In genomic region chr13:110506396-110506795, GRCh38 we compare ENCODE assay signal across 18 cellular contexts. TPM values are rescaled to one million over a fixed set of nuclear protein-coding genes. Genes with fewer than 3 reads are reported as not detected.
A peak's percentile ranks its signal among the peaks of the same experiment; 100 is the strongest.
DNase-seq lines count a peak whose midpoint lies in the region; ATAC-seq, FAIRE-seq and TF ChIP-seq lines count a peak whose summit lies in the region.
"Had no signal": no experiment of that assay in that cellular context is flagged by ENCODE, and none has a peak within 500 bp of the region (broad histone marks: within the 10 kb centered on the region; RNA-seq: fewer than 3 reads in every experiment).

No MANE protein-coding gene starts in this region.

- H3K36me3 Mint-ChIP-seq in Caco-2 (ENCODE audit: insufficient read depth, unreplicated experiment), result peaks cover 47% of the 10 kb centered on the region
- peaks cover 38% of the 10 kb centered on the region for H3K36me3 Mint-ChIP-seq in WTC11
- H3K36me3 Mint-ChIP-seq: activated naive CD4-positive, alpha-beta T cell treated with anti-CD3 and anti-CD28 coated beads, Interleukin-2, amount 10 ng/mL, durations not matched to agents 7 days and 5 days; stimulated activated memory B cell treated with anti-CD40 and anti-IgM and Interleukin-4, amounts not matched to agents 10 μg/mL and 1 μg/mL and 100 μg/mL, for 72 hours had no signal

- peak overlapping the region; percentile 64 for H3K4me3 Mint-ChIP-seq in Caco-2 (ENCODE audit: unreplicated experiment)
- no peak overlapping the region for H3K4me3 Mint-ChIP-seq in WTC11
- H3K4me3 Mint-ChIP-seq: activated naive CD4-positive, alpha-beta T cell treated with anti-CD3 and anti-CD28 coated beads, Interleukin-2, amount 10 ng/mL, durations not matched to agents 7 days and 5 days; nephron; stimulated activated memory B cell treated with anti-CD40 and anti-IgM and Interleukin-4, amounts not matched to agents 10 μg/mL and 1 μg/mL and 100 μg/mL, for 72 hours had no signal

- H3K4me1 Mint-ChIP-seq in Caco-2 (ENCODE audit: low read depth, unreplicated experiment) (peaks cover 43% of the 10 kb centered on the region), WTC11 (peaks cover 5% of the 10 kb centered on the region; the same call in 1 of the 2 replicates)

- H3K79me2 ChIP-seq in HepG2 (ENCODE audit: insufficient read depth, low read length) (no peaks in the 10 kb centered on the region), GM23248 (ENCODE audit: insufficient read depth) (no peaks in the 10 kb centered on the region)

- BruUV-seq in Caco-2 (replicated peaks; lab: Mats Ljungman, UMichigan) (no TSS peak), HepG2 (replicated peaks; lab: Mats Ljungman, UMichigan) (no TSS peak)

- DNase-seq in Caco-2 (peak; percentile 86 to 91), WTC11 (ENCODE audit: low spot score) (no peak), HepG2 (ENCODE audit: low spot score) (no peak), small intestine (peak; percentile 39), GM23248 (no peak), T-helper 1 cell (no peak), hepatic stellate cell (ENCODE audit: low spot score) (no peak)
- no peak for DNase-seq in effector memory CD4-positive, alpha-beta T cell
- DNase-seq: activated CD4-positive, alpha-beta T cell treated with anti-CD3 and anti-CD28 coated beads, Interleukin-2, amount 50 U/mL, for 48 hours; activated naive CD4-positive, alpha-beta T cell treated with anti-CD3 and anti-CD28 coated beads, Interleukin-2, amount 10 ng/mL, durations not matched to agents 7 days and 5 days; activated T-cell treated with anti-CD3 and anti-CD28 coated beads, Interleukin-2, amount 50 U/mL, for 1 hour; cortex of kidney; HCEC 1CT; NCI-H1930; stimulated activated CD4-positive, alpha-beta T cell treated with anti-CD3 and anti-CD28 coated beads, Interleukin-15, amount 100 ng/mL, for 24 hours; SW 1271 had no signal

- H3K27ac ChIP-seq in HepG2 (ENCODE audit: extremely low read length, insufficient read depth, low read length) (no peak overlapping the region), small intestine (ENCODE audit: low read depth in 1 of 2, low read length in 1 of 2) (peak overlapping the region; percentile 91 to 95), GM23248 (no peak overlapping the region)
- no peak overlapping the region for H3K27ac ChIP-seq in effector memory CD4-positive, alpha-beta T cell (ENCODE audit: insufficient read depth, low read length, poor library complexity, severe bottlenecking)

- H4K20me1 ChIP-seq in HepG2 (ENCODE audit: insufficient read depth, low read length) (no peaks in the 10 kb centered on the region), GM23248 (ENCODE audit: insufficient read depth) (no peaks in the 10 kb centered on the region)

- WGBS in HepG2 (ENCODE audit: low lambda C conversion rate), result 75% methylated on average over 13 of the region's 18 CpGs
- 24 to 77% (median 29%) methylated on average over 18 of the region's 18 CpGs for WGBS in small intestine, 3 donors
- 85 to 87% methylated on average over 18 of the region's 18 CpGs for WGBS in GM23248 (ENCODE audit: low coverage in 1 of 2, low lambda C conversion rate in 2 of 2, missing lambda C conversion rate in 2 of 2), 2 experiments

- H3K9me3 Mint-ChIP-seq in Caco-2 (ENCODE audit: unreplicated experiment) (peaks cover 10% of the 10 kb centered on the region), WTC11 (no peaks in the 10 kb centered on the region)
- H3K9me3 Mint-ChIP-seq: activated naive CD4-positive, alpha-beta T cell treated with anti-CD3 and anti-CD28 coated beads, Interleukin-2, amount 10 ng/mL, durations not matched to agents 7 days and 5 days; nephron; stimulated activated memory B cell treated with anti-CD40 and anti-IgM and Interleukin-4, amounts not matched to agents 10 μg/mL and 1 μg/mL and 100 μg/mL, for 72 hours had no signal

- TF ChIP-seq EP300 in HepG2 (IDR thresholded peaks at IDR 0.05; ENCODE audit: low read depth in 2 of 2, low read length in 2 of 2) (no peak), HepG2 (CRISPR knock-in tag; IDR thresholded peaks at IDR 0.05; ENCODE audit: borderline replicate concordance) (no peak)

- H3K27ac Mint-ChIP-seq in Caco-2 (ENCODE audit: unreplicated experiment), result peak overlapping the region; percentile 97
- H3K27ac Mint-ChIP-seq in WTC11, result no peak overlapping the region
- H3K27ac Mint-ChIP-seq: activated naive CD4-positive, alpha-beta T cell treated with anti-CD3 and anti-CD28 coated beads, Interleukin-2, amount 10 ng/mL, durations not matched to agents 7 days and 5 days; stimulated activated memory B cell treated with anti-CD40 and anti-IgM and Interleukin-4, amounts not matched to agents 10 μg/mL and 1 μg/mL and 100 μg/mL, for 72 hours had no signal

- no peaks in the 10 kb centered on the region for H3K27me3 Mint-ChIP-seq in Caco-2 (ENCODE audit: insufficient read depth, unreplicated experiment)
- no peaks in the 10 kb centered on the region for H3K27me3 Mint-ChIP-seq in WTC11 (ENCODE audit: low read depth)

- FAIRE-seq in HepG2 (lab: Jason Lieb, UNC) (no peak), small intestine (lab: Jason Lieb, UNC) (no peak)

- no peak for TF ChIP-seq POLR2A in HepG2 (IDR thresholded peaks at IDR 0.05; ENCODE audit: insufficient read depth in 1 of 2, low read depth in 2 of 2, low read length in 2 of 2)

- intact Hi-C loops in Caco-2 (cut with micrococcal nuclease; ENCODE audit: unreplicated experiment) (loop anchor here (2.0 kb wide), 2 partner anchors 58 to 284 kb away; no protein-coding TSS in a partner anchor), HepG2 (cut with micrococcal nuclease; ENCODE audit: unreplicated experiment) (no loop called here)

- H3K9ac ChIP-seq in HepG2 (ENCODE audit: insufficient read depth, low read depth, low read length) (no peak overlapping the region), GM23248 (no peak overlapping the region)

- H3K9me3 ChIP-seq in Caco-2, result peaks cover 10% of the 10 kb centered on the region; the same call in 1 of the 2 replicates
- no peaks in the 10 kb centered on the region for H3K9me3 ChIP-seq in HepG2 (ENCODE audit: low read length)
- H3K9me3 ChIP-seq in small intestine (ENCODE audit: control insufficient read depth, low read depth), result no peaks in the 10 kb centered on the region
- no peaks in the 10 kb centered on the region for H3K9me3 ChIP-seq in GM23248 (ENCODE audit: low read depth)
- H3K9me3 ChIP-seq in effector memory CD4-positive, alpha-beta T cell (ENCODE audit: control insufficient read depth, low read length), result no peaks in the 10 kb centered on the region

- H3K27me3 ChIP-seq in Caco-2 (replicated peaks; ENCODE audit: control insufficient read depth, insufficient read depth, low read length) (no peaks in the 10 kb centered on the region), HepG2 (ENCODE audit: control insufficient read depth in 1 of 2, insufficient read depth in 2 of 2, low read length in 2 of 2) (no peaks in the 10 kb centered on the region), small intestine (ENCODE audit: control insufficient read depth in 2 of 2, insufficient read depth in 2 of 2, low read length in 2 of 2) (no peaks in the 10 kb centered on the region), GM23248 (replicated peaks; ENCODE audit: insufficient read depth) (no peaks in the 10 kb centered on the region)
- H3K27me3 ChIP-seq in effector memory CD4-positive, alpha-beta T cell (replicated peaks; ENCODE audit: control insufficient read depth, insufficient read depth, low read length, poor library complexity, severe bottlenecking), result no peaks in the 10 kb centered on the region

- H2AFZ ChIP-seq in HepG2 (ENCODE audit: low read length) (no peak overlapping the region), GM23248 (no peak overlapping the region)

- H3K9me2 ChIP-seq in GM23248 (ENCODE audit: insufficient read depth), result no peaks in the 10 kb centered on the region

- peaks cover 7% of the 10 kb centered on the region; the same call in 1 of the 2 replicates for H3F3A ChIP-seq in GM23248 (ENCODE audit: insufficient read depth)

- peaks cover 49% of the 10 kb centered on the region for H3K4me1 ChIP-seq in Caco-2
- H3K4me1 ChIP-seq in HepG2 (ENCODE audit: insufficient read depth, low read length), result peaks cover 41% of the 10 kb centered on the region
- peaks cover 3 to 4% of the 10 kb centered on the region in 2 donors for H3K4me1 ChIP-seq in small intestine (ENCODE audit: control insufficient read depth in 2 of 2, insufficient read depth in 1 of 2, low read depth in 1 of 2, low read length in 1 of 2)
- no peaks in the 10 kb centered on the region; the same call in 1 of the 2 replicates for H3K4me1 ChIP-seq in GM23248 (ENCODE audit: insufficient read depth)
- no peaks in the 10 kb centered on the region for H3K4me1 ChIP-seq in effector memory CD4-positive, alpha-beta T cell (ENCODE audit: control insufficient read depth, insufficient read depth, low read length, poor library complexity, severe bottlenecking)

- H3K4me2 ChIP-seq in HepG2 (ENCODE audit: low read depth, low read length), result peak overlapping the region; percentile 58; the same call in 1 of the 2 replicates
- H3K4me2 ChIP-seq in GM23248 (ENCODE audit: unreplicated experiment), result no peak overlapping the region

- POLR2A ChIA-PET in Caco-2 (lab: Charles Lee) (no interaction called here), WTC11 (lab: Charles Lee) (no interaction called here), HepG2 (lab: Yijun Ruan, JAX) (no interaction called here)

- in situ Hi-C loops in HepG2 (cut with HindIII; ENCODE audit: extremely low pct_ligation_motif_present, low pct_unique_long_range_greater_than_20kb), result no loop called here
- in situ Hi-C loops in GM23248 (cut with MboI), result no loop called here

- TF ChIP-seq RAD21 in HepG2 (CRISPR knock-in tag; IDR thresholded peaks at IDR 0.05), result no peak

- no peak for ATAC-seq in WTC11
- no peak for ATAC-seq in HepG2
- ATAC-seq: stimulated activated memory B cell treated with anti-CD40 and anti-IgM and Interleukin-4, amounts not matched to agents 10 μg/mL and 1 μg/mL and 100 μg/mL, for 72 hours had no signal

- CTCF ChIA-PET in Caco-2 (lab: Charles Lee), result interaction anchor here (1.3 kb wide), 1 partner anchor 22 kb away, joined by 3 read pairs; no protein-coding TSS in a partner anchor
- CTCF ChIA-PET in WTC11 (lab: Charles Lee), result no interaction called here
- CTCF ChIA-PET in HepG2 (lab: Yijun Ruan, JAX; ENCODE audit: low intra/inter-chr PET ratio, low total read pairs), result no interaction called here

- no peak overlapping the region for H3K4me3 ChIP-seq in Caco-2 (ENCODE audit: low read depth, low read length)
- H3K4me3 ChIP-seq in HepG2 (replicated peaks in 1 of 3; ENCODE audit: insufficient read depth in 1 of 3, low read depth in 2 of 3, low read length in 3 of 3), result no peak overlapping the region
- no peak overlapping the region for H3K4me3 ChIP-seq in small intestine (ENCODE audit: low read depth in 1 of 2, low read length in 2 of 2)
- H3K4me3 ChIP-seq in GM23248, result no peak overlapping the region
- H3K4me3 ChIP-seq in effector memory CD4-positive, alpha-beta T cell (ENCODE audit: insufficient read depth, low read depth, low read length, poor library complexity, severe bottlenecking), result no peak overlapping the region

- no peak for TF ChIP-seq CTCF in Caco-2 (IDR thresholded peaks at IDR 0.05; ENCODE audit: insufficient read depth in 1 of 2, low read depth in 1 of 2, low read length in 1 of 2, severe bottlenecking in 1 of 2, unreplicated experiment in 1 of 2)
- no peak for TF ChIP-seq CTCF in WTC11 (IDR thresholded peaks at IDR 0.05)
- TF ChIP-seq CTCF in HepG2 (CRISPR knock-in tag; IDR thresholded peaks at IDR 0.05), result no peak

- H3K36me3 ChIP-seq in Caco-2 (ENCODE audit: control insufficient read depth, insufficient read depth, low read length), result no peaks in the 10 kb centered on the region
- H3K36me3 ChIP-seq in HepG2 (replicated peaks in 1 of 2; ENCODE audit: control insufficient read depth in 1 of 2, insufficient read depth in 2 of 2, low read length in 2 of 2), result no peaks in the 10 kb centered on the region
- peaks cover 0 to 5% of the 10 kb centered on the region in 2 donors for H3K36me3 ChIP-seq in small intestine (ENCODE audit: control insufficient read depth in 2 of 2, insufficient read depth in 2 of 2, low read length in 2 of 2)
- peaks cover 12% of the 10 kb centered on the region; the same call in 1 of the 2 replicates for H3K36me3 ChIP-seq in GM23248 (ENCODE audit: low read depth)
- H3K36me3 ChIP-seq in effector memory CD4-positive, alpha-beta T cell (ENCODE audit: control insufficient read depth, insufficient read depth, low read length), result no peaks in the 10 kb centered on the region

RNA-seq across cellular contexts. Expression of gene RAB20, which starts 55.1 kb away (rescaled TPM):
- total RNA-seq in Caco-2 (2022) (37.9 and 40.1 TPM in 2 replicates), WTC11 (2021) (14.3 to 19.0 TPM (median 18.6 TPM) in 3 replicates), HepG2 (2016; rRNA removed; fragmentation: Illumina TruSeq; extraction: Trizol) (15.2 and 15.6 TPM in 2 replicates)
- total RNA-seq in HepG2 (2016; cell fraction: cytosol; rRNA removed; fragmentation: Illumina TruSeq; extraction: Trizol; ENCODE audit: low read depth), result 5.8 and 6.2 TPM in 2 replicates
- total RNA-seq in HepG2 (2016; cell fraction: insoluble cytoplasmic fraction; rRNA removed; fragmentation: Illumina TruSeq; extraction: Trizol), result 13.5 and 15.3 TPM in 2 replicates
- 12.0 and 13.1 TPM in 2 replicates for total RNA-seq in HepG2 (2016; cell fraction: membrane; rRNA removed; fragmentation: Illumina TruSeq; extraction: Trizol)
- 6.5 and 7.9 TPM in 2 replicates for total RNA-seq in HepG2 (2016; cell fraction: nucleus; rRNA removed; fragmentation: Illumina TruSeq; extraction: Trizol)
- polyA plus RNA-seq in HepG2 (2011; rRNA removed) (27.3 and 30.5 TPM in 2 replicates), small intestine (10 to 100 TPM; 39.1 to 63.0 (median 56.4) TPM), GM23248 (2016; fragmentation: Nextera tagmentation; extraction: Ambion mirVana) (2.7 TPM in 2 replicates)
- polyA plus RNA-seq in HepG2 (2011; cell fraction: cytosol; rRNA removed), result 28.4 and 39.0 TPM in 2 replicates
- 12.0 and 13.8 TPM in 2 replicates for polyA plus RNA-seq in HepG2 (2011; cell fraction: nucleus; rRNA removed)
- polyA plus RNA-seq in HepG2 (2012), result 14.6 and 20.9 TPM in 2 replicates
- 4.5 and 5.9 TPM in 2 replicates for polyA plus RNA-seq in HepG2 (2016; cell fraction: cytosol; fragmentation: Illumina TruSeq; extraction: Trizol; ENCODE audit: low read depth)
- polyA plus RNA-seq in HepG2 (2016; cell fraction: insoluble cytoplasmic fraction; fragmentation: Illumina TruSeq; extraction: Trizol; ENCODE audit: low read depth), result 13.3 and 15.2 TPM in 2 replicates
- 7.5 and 8.5 TPM in 2 replicates for polyA plus RNA-seq in HepG2 (2016; cell fraction: membrane; fragmentation: Illumina TruSeq; extraction: Trizol; ENCODE audit: low read depth)
- 9.6 and 9.8 TPM in 2 replicates for polyA plus RNA-seq in HepG2 (2016; cell fraction: nucleus; fragmentation: Illumina TruSeq; extraction: Trizol; ENCODE audit: insufficient read depth, low read depth)
- polyA minus RNA-seq in HepG2 (2011; rRNA and poly(A)+ RNA removed; ENCODE audit: low replicate concordance), result 7.5 and 23.0 TPM in 2 replicates
- 12.6 and 15.1 TPM in 2 replicates for polyA minus RNA-seq in HepG2 (2011; cell fraction: cytosol; rRNA and poly(A)+ RNA removed)
- 8.2 TPM in 2 replicates for polyA minus RNA-seq in HepG2 (2011; cell fraction: nucleus; rRNA and poly(A)+ RNA removed)
- total RNA-seq in GM23248 (2014; rRNA removed; shearing (Covaris generic)), result 3.3 and 6.4 TPM in 2 replicates

Comparison
In these comparisons a context has a peak if more than half of its experiments do, and no peak if none do; other contexts are left out.
1. DNase-seq: peak in Caco-2 (2 of 2) and small intestine (single experiment); none in WTC11 (single experiment), HepG2 (single experiment), GM23248 (single experiment), T-helper 1 cell (0 of 5), effector memory CD4-positive, alpha-beta T cell (0 of 3) and hepatic stellate cell (single experiment).
2. H3K27ac ChIP-seq: peak in small intestine (2 of 2); none in HepG2 (single experiment), GM23248 (single experiment) and effector memory CD4-positive, alpha-beta T cell (single experiment).